ENCODE assay signal across 36 cellular contexts in the genomic region with DNA sequence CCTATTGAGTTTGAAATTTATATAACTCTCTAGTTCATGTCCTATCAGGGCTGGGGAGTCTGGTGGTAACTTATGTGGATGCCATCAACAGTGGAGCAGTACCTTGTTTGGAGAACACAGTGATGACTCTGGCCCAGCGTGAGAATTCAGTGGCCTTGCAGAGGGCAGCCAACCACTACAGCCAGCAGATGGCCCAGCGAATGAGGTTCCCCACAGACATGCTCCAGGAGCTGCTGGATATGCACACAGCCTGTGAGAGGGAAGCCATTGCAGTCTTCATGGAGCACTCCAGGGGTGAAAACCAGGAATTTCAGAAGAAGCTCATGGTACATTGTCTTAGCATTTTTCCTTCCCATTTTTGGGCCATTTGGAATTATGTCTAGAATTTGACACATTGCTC. TPM values are rescaled to one million over a fixed set of nuclear protein-coding genes. Genes with fewer than 3 reads are reported as not detected.
"Had no signal": no experiment of that assay in that cellular context is flagged by ENCODE, and none has a peak within 500 bp of the region (broad histone marks: within the 10 kb centered on the region; RNA-seq: fewer than 3 reads in every experiment).

No MANE protein-coding gene starts in this region.

- FAIRE-seq: islet of Langerhans had no signal

- H3K36me3 Mint-ChIP-seq: mesothelial cell of epicardium; natural killer cell treated with Interleukin-12 subunit alpha and Interleukin-12 subunit beta and Interleukin-15 and Interleukin-18, amount 100 ng/mL, for 72 hours; stimulated activated effector memory CD8-positive, alpha-beta T cell treated with anti-CD3 and anti-CD28 coated beads, Interleukin-12 subunit alpha, Interleukin-12 subunit beta, amount 100 ng/mL, for 72 hours had no signal

- H3K27me3 Mint-ChIP-seq: dendritic cell treated with granulocyte-macrophage colony-stimulating factor and Interleukin-4, amounts not matched to agents 40 ng/mL and 50 ng/mL, for 4 days; natural killer cell treated with Interleukin-12 subunit alpha and Interleukin-12 subunit beta and Interleukin-15 and Interleukin-18, amount 100 ng/mL, for 72 hours had no signal

- H2AFZ ChIP-seq: hepatocyte had no signal

- DNase-seq: colonic mucosa; effector CD8-positive, alpha-beta T cell; endodermal cell; foreskin fibroblast; gastrocnemius medialis; head of caudate nucleus; left cardiac atrium; left lung; mesenchymal stem cell; mucosa of descending colon; naive B cell; sigmoid colon; stimulated activated CD4-positive, alpha-beta T cell treated with anti-CD3 and anti-CD28 coated beads, Interleukin-2, amount 100 ng/mL, for 24 hours; stimulated activated CD4-positive, alpha-beta T cell treated with anti-CD3 and anti-CD28 coated beads, Interleukin-4, amount 100 ng/mL, for 24 hours; stimulated activated naive CD4-positive, alpha-beta T cell treated with Interleukin-2 at 50 U/mL for 16 hours; stomach; thyroid gland; trophoblast cell had no signal

- H3K9me3 ChIP-seq: colonic mucosa, gastrocnemius medialis, left lung, mucosa of descending colon, neutrophil, prostate gland, right atrium auricular region, sigmoid colon, stomach, thyroid gland had no signal

- H3K4me1 ChIP-seq: colonic mucosa, gastrocnemius medialis, left lung, prostate gland, right atrium auricular region, sigmoid colon, stomach, thyroid gland had no signal

- ATAC-seq: esophagus mucosa; gastrocnemius medialis; left cardiac atrium; left lung; mucosa of descending colon; natural killer cell treated with Interleukin-12 subunit alpha and Interleukin-12 subunit beta and Interleukin-15 and Interleukin-18, amount 100 ng/mL, for 72 hours; stimulated activated effector memory CD8-positive, alpha-beta T cell treated with anti-CD3 and anti-CD28 coated beads, Interleukin-12 subunit alpha, Interleukin-12 subunit beta, amount 100 ng/mL, for 72 hours had no signal

- H3K4me2 ChIP-seq: hepatocyte had no signal

- H3K4me3 ChIP-seq: colonic mucosa, gastrocnemius medialis, hepatocyte, left lung, mucosa of descending colon, prostate gland, right atrium auricular region, sigmoid colon, stomach, thyroid gland had no signal

- H3K4me1 Mint-ChIP-seq: endodermal cell; naive B cell; neural crest cell; stimulated activated effector memory CD8-positive, alpha-beta T cell treated with anti-CD3 and anti-CD28 coated beads, Interleukin-12 subunit alpha, Interleukin-12 subunit beta, amount 100 ng/mL, for 72 hours had no signal

- H3K27ac Mint-ChIP-seq: dendritic cell treated with granulocyte-macrophage colony-stimulating factor and Interleukin-4, amounts not matched to agents 40 ng/mL and 50 ng/mL, for 4 days; endodermal cell; mesothelial cell of epicardium; naive B cell; stimulated activated effector memory CD8-positive, alpha-beta T cell treated with anti-CD3 and anti-CD28 coated beads, Interleukin-12 subunit alpha, Interleukin-12 subunit beta, amount 100 ng/mL, for 72 hours had no signal

- H3K79me2 ChIP-seq: hepatocyte had no signal

- H3K27ac ChIP-seq: colonic mucosa, epithelial cell of prostate, gastrocnemius medialis, hepatocyte, left lung, neutrophil, prostate gland, right atrium auricular region, sigmoid colon, stomach, thyroid gland had no signal

- H3K4me3 Mint-ChIP-seq: dendritic cell treated with granulocyte-macrophage colony-stimulating factor and Interleukin-4, amounts not matched to agents 40 ng/mL and 50 ng/mL, for 4 days; endodermal cell; mesothelial cell of epicardium; naive B cell; natural killer cell treated with Interleukin-12 subunit alpha and Interleukin-12 subunit beta and Interleukin-15 and Interleukin-18, amount 100 ng/mL, for 72 hours; neural crest cell; stimulated activated effector memory CD8-positive, alpha-beta T cell treated with anti-CD3 and anti-CD28 coated beads, Interleukin-12 subunit alpha, Interleukin-12 subunit beta, amount 100 ng/mL, for 72 hours had no signal

- H3K27me3 ChIP-seq: colonic mucosa, gastrocnemius medialis, hepatocyte, left lung, neutrophil, right atrium auricular region, sigmoid colon, stomach, thyroid gland had no signal

- H3K36me3 ChIP-seq: colonic mucosa, gastrocnemius medialis, left lung, neutrophil, prostate gland, right atrium auricular region, sigmoid colon, stomach, thyroid gland had no signal

RNA-seq across cellular contexts. Expression of gene GBP6, which starts 32.0 kb away (rescaled TPM):
- total RNA-seq: colonic mucosa, endodermal cell, gastrocnemius medialis, glomerular endothelial cell, lung microvascular endothelial cell, neural crest cell, omental fat pad, prostate gland, sigmoid colon, skeletal muscle tissue, subcutaneous adipose tissue had no signal
- polyA plus RNA-seq: hepatocyte, urinary bladder had no signal

RNA-seq across cellular contexts. Expression of gene GBP5, which starts 59.2 kb away (rescaled TPM):
- total RNA-seq: endodermal cell, hepatocyte, mesothelial cell of epicardium, neural crest cell had no signal
- polyA plus RNA-seq: hepatocyte had no signal
